ENCODE assay signal across 1 cellular context in genomic region chr15:73005450-73005849, GRCh38.
TF ChIP-seq lines count a peak whose summit lies in the region.

No MANE protein-coding gene starts in this region.

TF ChIP-seq in HCT116, 20 proteins besides CTCF, POLR2A, EP300 and RAD21 (continued from another document):
- TF ChIP-seq, protein P1, sequence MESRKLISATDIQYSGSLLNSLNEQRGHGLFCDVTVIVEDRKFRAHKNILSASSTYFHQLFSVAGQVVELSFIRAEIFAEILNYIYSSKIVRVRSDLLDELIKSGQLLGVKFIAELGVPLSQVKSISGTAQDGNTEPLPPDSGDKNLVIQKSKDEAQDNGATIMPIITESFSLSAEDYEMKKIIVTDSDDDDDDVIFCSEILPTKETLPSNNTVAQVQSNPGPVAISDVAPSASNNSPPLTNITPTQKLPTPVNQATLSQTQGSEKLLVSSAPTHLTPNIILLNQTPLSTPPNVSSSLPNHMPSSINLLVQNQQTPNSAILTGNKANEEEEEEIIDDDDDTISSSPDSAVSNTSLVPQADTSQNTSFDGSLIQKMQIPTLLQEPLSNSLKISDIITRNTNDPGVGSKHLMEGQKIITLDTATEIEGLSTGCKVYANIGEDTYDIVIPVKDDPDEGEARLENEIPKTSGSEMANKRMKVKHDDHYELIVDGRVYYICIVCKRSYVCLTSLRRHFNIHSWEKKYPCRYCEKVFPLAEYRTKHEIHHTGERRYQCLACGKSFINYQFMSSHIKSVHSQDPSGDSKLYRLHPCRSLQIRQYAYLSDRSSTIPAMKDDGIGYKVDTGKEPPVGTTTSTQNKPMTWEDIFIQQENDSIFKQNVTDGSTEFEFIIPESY (IDR thresholded peaks at IDR 0.05; ENCODE audit: extremely low read depth, insufficient replicate concordance, low read length), result no peak
- TF ChIP-seq TCF7L2 (IDR thresholded peaks at IDR 0.05; ENCODE audit: borderline replicate concordance, extremely low read depth, insufficient read depth, insufficient read length) (no peak), SRF (IDR thresholded peaks at IDR 0.05; ENCODE audit: low read depth) (no peak), EZH2 (IDR thresholded peaks at IDR 0.05) (no peak), CBX3 (IDR thresholded peaks at IDR 0.05; ENCODE audit: low read depth) (no peak), EZH2phosphoT487 (IDR thresholded peaks at IDR 0.05; ENCODE audit: borderline replicate concordance) (no peak), FOSL1 (IDR thresholded peaks at IDR 0.05; ENCODE audit: low read depth) (no peak)
TF ChIP-seq in HCT116: peak in this region for 0.
